In genomic region chr6:67812693-67813092, GRCh38 we compare ENCODE assay signal across 30 cellular contexts.
"Had no signal": no experiment of that assay in that cellular context is flagged by ENCODE, and none has a peak within 500 bp of the region (broad histone marks: within the 10 kb centered on the region; RNA-seq: fewer than 3 reads in every experiment).

No MANE protein-coding gene starts in this region.

- DNase-seq: activated CD4-positive, alpha-beta memory T cell treated with anti-CD3 and anti-CD28 coated beads for 36 hours; activated CD4-positive, alpha-beta T cell treated with anti-CD3 and anti-CD28 coated beads for 36 hours; activated CD4-positive, alpha-beta T cell treated with anti-CD3 and anti-CD28 coated beads, Interleukin-2, amount 10 ng/mL, durations not matched to agents 24 days and 14 days; activated CD4-positive, CD25-positive, alpha-beta regulatory T cell; activated CD4-positive, CD25-positive, alpha-beta regulatory T cell treated with anti-CD3 and anti-CD28 coated beads, Interleukin-2, amount 50 U/mL, for 72 hours; activated CD8-positive, alpha-beta memory T cell treated with anti-CD3 and anti-CD28 coated beads, Interleukin-2, amount 10 ng/mL, durations not matched to agents 7 days and 5 days; activated CD8-positive, alpha-beta memory T cell treated with anti-CD3 and anti-CD28 coated beads, Interleukin-2, amount 50 U/mL, for 4 hours; activated CD8-positive, alpha-beta T cell treated with anti-CD3 and anti-CD28 coated beads, Interleukin-2, amount 10 ng/mL, durations not matched to agents 7 days and 5 days; activated effector memory CD4-positive, alpha-beta T cell treated with anti-CD3 and anti-CD28 coated beads, Interleukin-2, amount 50 U/mL, for 16 hours; activated naive CD4-positive, alpha-beta T cell treated with anti-CD3 and anti-CD28 coated beads for 36 hours; activated naive CD8-positive, alpha-beta T cell treated with anti-CD3 and anti-CD28 coated beads for 36 hours; activated naive CD8-positive, alpha-beta T cell treated with anti-CD3 and anti-CD28 coated beads, Interleukin-2, amount 50 U/mL, for 24 hours; activated T-cell treated with anti-CD3 and anti-CD28 coated beads, Interleukin-2, amount 50 U/mL, for 1 hour; activated T-cell treated with anti-CD3 and anti-CD28 coated beads, Interleukin-2, amount 50 U/mL, for 48 hours; adrenal gland; amygdala; aorta; body of pancreas; caudate nucleus; effector CD8-positive, alpha-beta T cell; foreskin melanocyte; heart right ventricle; T-helper 2 cell had no signal

- H3K4me2 ChIP-seq: hepatocyte had no signal

- H3K4me3 Mint-ChIP-seq: activated CD4-positive, alpha-beta memory T cell treated with anti-CD3 and anti-CD28 coated beads for 36 hours; activated CD4-positive, alpha-beta T cell treated with anti-CD3 and anti-CD28 coated beads for 36 hours; activated CD4-positive, alpha-beta T cell treated with anti-CD3 and anti-CD28 coated beads, Interleukin-2, amount 10 ng/mL, durations not matched to agents 24 days and 14 days; activated CD8-positive, alpha-beta memory T cell treated with anti-CD3 and anti-CD28 coated beads, Interleukin-2, amount 10 ng/mL, durations not matched to agents 7 days and 5 days; activated CD8-positive, alpha-beta T cell treated with anti-CD3 and anti-CD28 coated beads, Interleukin-2, amount 10 ng/mL, durations not matched to agents 7 days and 5 days; activated naive CD4-positive, alpha-beta T cell treated with anti-CD3 and anti-CD28 coated beads for 36 hours; activated naive CD4-positive, alpha-beta T cell treated with anti-CD3 and anti-CD28 coated beads, Interleukin-2, amount 50 U/mL, for 24 hours; activated naive CD8-positive, alpha-beta T cell treated with anti-CD3 and anti-CD28 coated beads for 36 hours; activated naive CD8-positive, alpha-beta T cell treated with anti-CD3 and anti-CD28 coated beads, Interleukin-2, amount 50 U/mL, for 24 hours; activated T-helper 1 cell treated with anti-CD3 and anti-CD28 coated beads, Interleukin-12 subunit alpha, Interleukin-12 subunit beta, Interleukin-2, Interleukin-4 antibody, amounts not matched to agents 30 ng/mL and 10 ng/mL and 1 ng/mL, durations not matched to agents 14 hours and 24 hours and 36 hours had no signal

- H2AFZ ChIP-seq: hepatocyte had no signal

- H3K9me3 ChIP-seq: body of pancreas had no signal

- H3K79me2 ChIP-seq: hepatocyte had no signal

- ATAC-seq: activated CD4-positive, alpha-beta T cell treated with anti-CD3 and anti-CD28 coated beads for 36 hours; activated CD8-positive, alpha-beta memory T cell treated with anti-CD3 and anti-CD28 coated beads, Interleukin-2, amount 10 ng/mL, durations not matched to agents 7 days and 5 days; activated CD8-positive, alpha-beta T cell treated with anti-CD3 and anti-CD28 coated beads, Interleukin-2, amount 10 ng/mL, durations not matched to agents 7 days and 5 days; activated naive CD8-positive, alpha-beta T cell treated with anti-CD3 and anti-CD28 coated beads, Interleukin-2, amount 50 U/mL, for 24 hours; body of pancreas; gastroesophageal sphincter; heart right ventricle had no signal

- H3K27me3 ChIP-seq: adrenal gland, body of pancreas, esophagus muscularis mucosa, gastroesophageal sphincter, heart right ventricle, hepatocyte had no signal

- H3K36me3 ChIP-seq: adrenal gland, esophagus muscularis mucosa, gastroesophageal sphincter, heart right ventricle had no signal

- H3K36me3 Mint-ChIP-seq: activated CD4-positive, alpha-beta memory T cell treated with anti-CD3 and anti-CD28 coated beads for 36 hours; activated CD8-positive, alpha-beta memory T cell treated with anti-CD3 and anti-CD28 coated beads, Interleukin-2, amount 10 ng/mL, durations not matched to agents 7 days and 5 days; activated naive CD4-positive, alpha-beta T cell treated with anti-CD3 and anti-CD28 coated beads, Interleukin-2, amount 50 U/mL, for 24 hours; activated naive CD8-positive, alpha-beta T cell treated with anti-CD3 and anti-CD28 coated beads for 36 hours had no signal

- H3K27ac Mint-ChIP-seq: activated CD4-positive, alpha-beta memory T cell treated with anti-CD3 and anti-CD28 coated beads for 36 hours; activated CD4-positive, alpha-beta T cell treated with anti-CD3 and anti-CD28 coated beads for 36 hours; activated CD4-positive, alpha-beta T cell treated with anti-CD3 and anti-CD28 coated beads, Interleukin-2, amount 10 ng/mL, durations not matched to agents 24 days and 14 days; activated CD8-positive, alpha-beta memory T cell treated with anti-CD3 and anti-CD28 coated beads, Interleukin-2, amount 10 ng/mL, durations not matched to agents 7 days and 5 days; activated CD8-positive, alpha-beta T cell treated with anti-CD3 and anti-CD28 coated beads, Interleukin-2, amount 10 ng/mL, durations not matched to agents 7 days and 5 days; activated naive CD4-positive, alpha-beta T cell treated with anti-CD3 and anti-CD28 coated beads for 36 hours; activated naive CD4-positive, alpha-beta T cell treated with anti-CD3 and anti-CD28 coated beads, Interleukin-2, amount 50 U/mL, for 24 hours; activated naive CD8-positive, alpha-beta T cell treated with anti-CD3 and anti-CD28 coated beads for 36 hours; activated naive CD8-positive, alpha-beta T cell treated with anti-CD3 and anti-CD28 coated beads, Interleukin-2, amount 50 U/mL, for 24 hours; activated T-helper 1 cell treated with anti-CD3 and anti-CD28 coated beads, Interleukin-12 subunit alpha, Interleukin-12 subunit beta, Interleukin-2, Interleukin-4 antibody, amounts not matched to agents 30 ng/mL and 10 ng/mL and 1 ng/mL, durations not matched to agents 14 hours and 24 hours and 36 hours; activated T-helper 2 cell treated with anti-CD3 and anti-CD28 coated beads, Interferon-gamma antibody, Interleukin-2, Interleukin-4, amounts not matched to agents 10 μg/mL and 5 μg/mL and 100 μg/mL, durations not matched to agents 14 hours and 24 hours and 36 hours had no signal

- H3K4me1 ChIP-seq: adrenal gland, body of pancreas, esophagus muscularis mucosa, gastroesophageal sphincter, heart right ventricle had no signal

- H3K4me3 ChIP-seq: adrenal gland, body of pancreas, esophagus muscularis mucosa, gastroesophageal sphincter, heart right ventricle, hepatocyte had no signal

- H3K27ac ChIP-seq: adrenal gland, body of pancreas, esophagus muscularis mucosa, gastroesophageal sphincter, heart right ventricle, hepatocyte had no signal

- H3K4me1 Mint-ChIP-seq: activated CD4-positive, alpha-beta T cell treated with anti-CD3 and anti-CD28 coated beads for 36 hours; activated CD4-positive, alpha-beta T cell treated with anti-CD3 and anti-CD28 coated beads, Interleukin-2, amount 10 ng/mL, durations not matched to agents 24 days and 14 days; activated CD8-positive, alpha-beta memory T cell treated with anti-CD3 and anti-CD28 coated beads, Interleukin-2, amount 10 ng/mL, durations not matched to agents 7 days and 5 days; activated naive CD4-positive, alpha-beta T cell treated with anti-CD3 and anti-CD28 coated beads, Interleukin-2, amount 50 U/mL, for 24 hours; activated naive CD8-positive, alpha-beta T cell treated with anti-CD3 and anti-CD28 coated beads for 36 hours; activated naive CD8-positive, alpha-beta T cell treated with anti-CD3 and anti-CD28 coated beads, Interleukin-2, amount 50 U/mL, for 24 hours had no signal

- FAIRE-seq: colon had no signal

- H3K27me3 Mint-ChIP-seq: activated CD4-positive, alpha-beta memory T cell treated with anti-CD3 and anti-CD28 coated beads for 36 hours; activated CD4-positive, alpha-beta T cell treated with anti-CD3 and anti-CD28 coated beads for 36 hours; activated CD4-positive, alpha-beta T cell treated with anti-CD3 and anti-CD28 coated beads, Interleukin-2, amount 10 ng/mL, durations not matched to agents 24 days and 14 days; activated CD8-positive, alpha-beta memory T cell treated with anti-CD3 and anti-CD28 coated beads, Interleukin-2, amount 10 ng/mL, durations not matched to agents 7 days and 5 days; activated naive CD4-positive, alpha-beta T cell treated with anti-CD3 and anti-CD28 coated beads, Interleukin-2, amount 50 U/mL, for 24 hours; activated naive CD8-positive, alpha-beta T cell treated with anti-CD3 and anti-CD28 coated beads for 36 hours; activated naive CD8-positive, alpha-beta T cell treated with anti-CD3 and anti-CD28 coated beads, Interleukin-2, amount 50 U/mL, for 24 hours had no signal
